11 cellular contexts compared by ENCODE assay signal in genomic region chr14:35480119-35480769, GRCh38. TPM values are rescaled to one million over a fixed set of nuclear protein-coding genes. Genes with fewer than 3 reads are reported as not detected.
DNase-seq lines count a peak whose midpoint lies in the region; ATAC-seq, FAIRE-seq and TF ChIP-seq lines count a peak whose summit lies in the region.
"Had no signal": no experiment of that assay in that cellular context is flagged by ENCODE, and none has a peak within 500 bp of the region (broad histone marks: within the 10 kb centered on the region; RNA-seq: fewer than 3 reads in every experiment).

No MANE protein-coding gene starts in this region.

- TF ChIP-seq POLR2A in GM18505 (IDR thresholded peaks at IDR 0.05; ENCODE audit: borderline replicate concordance, extremely low read depth, insufficient read depth, insufficient read length) (no peak), K562 (conservative IDR thresholded peaks at IDR 0.05) (no peak)

- no peak overlapping the region for H3K9ac ChIP-seq in K562 (ENCODE audit: insufficient read depth in 1 of 2, low read depth in 2 of 2, low read length in 2 of 2)

- no peak for FAIRE-seq in K562 (lab: Jason Lieb, UNC)
- FAIRE-seq: colon had no signal

- H3K4me3 ChIP-seq in K562 (no peak overlapping the region), aorta (ENCODE audit: low read length in 2 of 2) (no peak overlapping the region)
- H3K4me3 ChIP-seq: left ventricle myocardium inferior had no signal

- H3K27me3 ChIP-seq in K562 (ENCODE audit: control insufficient read depth in 2 of 2, insufficient read depth in 2 of 2, low read length in 2 of 2) (no peaks in the 10 kb centered on the region), aorta (ENCODE audit: control insufficient read depth in 1 of 2, insufficient read depth in 2 of 2, low read length in 1 of 2) (no peaks in the 10 kb centered on the region)

- POLR2A ChIA-PET in K562 (lab: Yijun Ruan, JAX): no interaction called here

- CTCF ChIA-PET in K562 (lab: Yijun Ruan, JAX; ENCODE audit: low intra/inter-chr PET ratio): no interaction called here

- WGBS in K562 (ENCODE audit: insufficient coverage, low coverage, missing lambda C conversion rate): 6% methylated on average over 7 of the region's 7 CpGs
- 83 to 85% methylated on average over 7 of the region's 7 CpGs for WGBS in aorta, 2 donors

- no peak overlapping the region for H3K4me2 ChIP-seq in K562 (ENCODE audit: insufficient read depth, low read length)

- no peak for TF ChIP-seq RAD21 in K562 (CRISPR knock-in tag; conservative IDR thresholded peaks at IDR 0.05 in 1 of 2, IDR thresholded peaks at IDR 0.05 in 1 of 2)

- H4K20me1 ChIP-seq in K562 (replicated peaks; ENCODE audit: control insufficient read depth, insufficient read depth, low read length): no peaks in the 10 kb centered on the region

- intact Hi-C loops in K562 (cut with micrococcal nuclease) (no loop called here), aorta (cut with DNase I) (no loop called here)

- H3K4me1 ChIP-seq in K562 (replicated peaks in 1 of 2; ENCODE audit: control insufficient read depth in 2 of 2, insufficient read depth in 2 of 2, low read length in 2 of 2) (no peaks in the 10 kb centered on the region), aorta (ENCODE audit: control insufficient read depth in 1 of 2, insufficient read depth in 2 of 2, low read length in 2 of 2) (no peaks in the 10 kb centered on the region)
- H3K4me1 ChIP-seq: left ventricle myocardium inferior had no signal

- DNase-seq in K562 (ENCODE audit: extremely low read depth in 1 of 4, low spot score in 3 of 4) (no peak), aorta (no peak), midbrain (lab: John Stamatoyannopoulos, UW) (no peak), NCI-H2107 treated with DMSO at 0.1 percent for 48 hours (lab: John Stamatoyannopoulos, UW; ENCODE audit: unreplicated experiment) (no peak)
- no peak for DNase-seq in stimulated activated CD4-positive, alpha-beta T cell treated with anti-CD3 and anti-CD28 coated beads, Interleukin-2, amount 100 ng/mL, for 48 hours
- DNase-seq: DMS79, left ventricle myocardium inferior had no signal

- H3K79me2 ChIP-seq in K562 (ENCODE audit: control insufficient read depth, insufficient read depth, low read length): no peaks in the 10 kb centered on the region

- no TSS peak for BruUV-seq in K562 (replicated peaks; lab: Mats Ljungman, UMichigan)

- no peaks in the 10 kb centered on the region for H3K36me3 ChIP-seq in K562 (ENCODE audit: control insufficient read depth, insufficient read depth, low read length)
- no peaks in the 10 kb centered on the region for H3K36me3 ChIP-seq in aorta (ENCODE audit: control insufficient read depth in 1 of 2, insufficient read depth in 2 of 2, low read length in 1 of 2)
- H3K36me3 ChIP-seq: left ventricle myocardium inferior had no signal

- ATAC-seq in GM18505 (IDR thresholded peaks at IDR 0.05; ENCODE audit: unreplicated experiment) (peak; percentile 97), GM21360 (IDR thresholded peaks at IDR 0.05; ENCODE audit: unreplicated experiment) (peak; percentile 87), HG03139 (IDR thresholded peaks at IDR 0.05; ENCODE audit: unreplicated experiment) (peak; percentile 63), K562 (no peak), aorta (ENCODE audit: low FRiP score) (no peak)

- H3K27ac ChIP-seq in K562 (ENCODE audit: extremely low read depth, low read depth, low read length) (no peak overlapping the region), aorta (ENCODE audit: low read depth in 1 of 2, low read length in 2 of 2) (no peak overlapping the region)
- H3K27ac ChIP-seq: left ventricle myocardium inferior had no signal

- H3K9me3 ChIP-seq in K562 (replicated peaks; ENCODE audit: control insufficient read depth, insufficient read depth, low read depth, low read length): no peaks in the 10 kb centered on the region
- no peaks in the 10 kb centered on the region for H3K9me3 ChIP-seq in aorta (ENCODE audit: control insufficient read depth, low read length)
- H3K9me3 ChIP-seq: left ventricle myocardium inferior had no signal

- no peak overlapping the region for H2AFZ ChIP-seq in K562 (ENCODE audit: low read depth, low read length)

- in situ Hi-C loops in K562 (cut with MboI): no loop called here

- no peaks in the 10 kb centered on the region for H3K9me1 ChIP-seq in K562 (ENCODE audit: control insufficient read depth, insufficient read depth, low read length)

- no peak for TF ChIP-seq CTCF in K562 (IDR thresholded peaks at IDR 0.05 in 2 of 3, conservative IDR thresholded peaks at IDR 0.05 in 1 of 3; ENCODE audit: insufficient read depth in 2 of 3, low read depth in 1 of 3, low read length in 3 of 3)

- no peak for TF ChIP-seq EP300 in K562 (IDR thresholded peaks at IDR 0.05; ENCODE audit: low read length)

TF ChIP-seq in K562, 482 proteins besides CTCF, POLR2A, EP300 and RAD21:
- TF ChIP-seq, protein P1, sequence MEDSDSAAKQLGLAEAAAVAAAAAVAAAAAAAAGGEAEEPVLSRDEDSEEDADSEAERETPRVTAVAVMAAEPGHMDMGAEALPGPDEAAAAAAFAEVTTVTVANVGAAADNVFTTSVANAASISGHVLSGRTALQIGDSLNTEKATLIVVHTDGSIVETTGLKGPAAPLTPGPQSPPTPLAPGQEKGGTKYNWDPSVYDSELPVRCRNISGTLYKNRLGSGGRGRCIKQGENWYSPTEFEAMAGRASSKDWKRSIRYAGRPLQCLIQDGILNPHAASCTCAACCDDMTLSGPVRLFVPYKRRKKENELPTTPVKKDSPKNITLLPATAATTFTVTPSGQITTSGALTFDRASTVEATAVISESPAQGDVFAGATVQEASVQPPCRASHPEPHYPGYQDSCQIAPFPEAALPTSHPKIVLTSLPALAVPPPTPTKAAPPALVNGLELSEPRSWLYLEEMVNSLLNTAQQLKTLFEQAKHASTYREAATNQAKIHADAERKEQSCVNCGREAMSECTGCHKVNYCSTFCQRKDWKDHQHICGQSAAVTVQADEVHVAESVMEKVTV (CRISPR knock-in tag; IDR thresholded peaks at IDR 0.05): no peak
- TF ChIP-seq ATF3 (IDR thresholded peaks at IDR 0.05) (peak; percentile 38; the same call in 1 of the 2 replicates), ATF3 (CRISPR knock-in tag; conservative IDR thresholded peaks at IDR 0.05) (no peak)

RNA-seq across cellular contexts. Expression of gene INSM2, which starts 53.7 kb away (rescaled TPM):
- total RNA-seq in K562 (2011; cell fraction: chromatin; rRNA removed; ENCODE audit: low replicate concordance): not detected in 2 replicates
- not detected in 2 replicates for total RNA-seq in K562 (2011; cell fraction: nucleolus; rRNA removed)
- total RNA-seq in K562 (2011; cell fraction: nucleoplasm; rRNA removed): not detected in 2 replicates
- total RNA-seq in K562 (2014; rRNA removed): not detected in 2 replicates
- not detected in 2 replicates for total RNA-seq in K562 (2014; rRNA removed; fragmentation: Illumina TruSeq; extraction: Trizol)
- total RNA-seq in K562 (2015; rRNA removed; fragmentation: Illumina TruSeq; extraction: Trizol): not detected in 2 replicates
- total RNA-seq in K562 (2021): not detected in 2 replicates
- polyA plus RNA-seq in K562 (2011; rRNA removed): not detected in 2 replicates
- polyA plus RNA-seq in K562 (2011; cell fraction: cytosol; rRNA removed): not detected in 2 replicates
- not detected in 2 replicates for polyA plus RNA-seq in K562 (2011; cell fraction: nucleus; rRNA removed)
- polyA plus RNA-seq in K562 (2012): not detected in 2 replicates
- not detected in 2 replicates for polyA plus RNA-seq in K562 (2014; fragmentation: Illumina TruSeq; extraction: Trizol)
- not detected for polyA plus RNA-seq in K562 (2014; fragmentation: Nextera tagmentation; extraction: Ambion mirVana)
- polyA plus RNA-seq in K562 (2014; rRNA removed): not detected in 2 replicates
- polyA minus RNA-seq in K562 (2011; rRNA and poly(A)+ RNA removed): not detected in 2 replicates
- not detected in 2 replicates for polyA minus RNA-seq in K562 (2011; cell fraction: cytosol; rRNA and poly(A)+ RNA removed)
- not detected in 2 replicates for polyA minus RNA-seq in K562 (2011; cell fraction: nucleus; rRNA and poly(A)+ RNA removed)
- not detected for total RNA-seq in aorta
- polyA plus RNA-seq in aorta: not detected
- total RNA-seq: left ventricle myocardium inferior had no signal

Comparison
In these comparisons a context has a peak if more than half of its experiments do, and no peak if none do; other contexts are left out.
1. ATAC-seq: peak in GM18505 (single experiment), GM21360 (single experiment) and HG03139 (single experiment); none in K562 (single experiment) and aorta (single experiment).